Comparison of ENCODE assay signal across 8 cellular contexts in the genomic region with DNA sequence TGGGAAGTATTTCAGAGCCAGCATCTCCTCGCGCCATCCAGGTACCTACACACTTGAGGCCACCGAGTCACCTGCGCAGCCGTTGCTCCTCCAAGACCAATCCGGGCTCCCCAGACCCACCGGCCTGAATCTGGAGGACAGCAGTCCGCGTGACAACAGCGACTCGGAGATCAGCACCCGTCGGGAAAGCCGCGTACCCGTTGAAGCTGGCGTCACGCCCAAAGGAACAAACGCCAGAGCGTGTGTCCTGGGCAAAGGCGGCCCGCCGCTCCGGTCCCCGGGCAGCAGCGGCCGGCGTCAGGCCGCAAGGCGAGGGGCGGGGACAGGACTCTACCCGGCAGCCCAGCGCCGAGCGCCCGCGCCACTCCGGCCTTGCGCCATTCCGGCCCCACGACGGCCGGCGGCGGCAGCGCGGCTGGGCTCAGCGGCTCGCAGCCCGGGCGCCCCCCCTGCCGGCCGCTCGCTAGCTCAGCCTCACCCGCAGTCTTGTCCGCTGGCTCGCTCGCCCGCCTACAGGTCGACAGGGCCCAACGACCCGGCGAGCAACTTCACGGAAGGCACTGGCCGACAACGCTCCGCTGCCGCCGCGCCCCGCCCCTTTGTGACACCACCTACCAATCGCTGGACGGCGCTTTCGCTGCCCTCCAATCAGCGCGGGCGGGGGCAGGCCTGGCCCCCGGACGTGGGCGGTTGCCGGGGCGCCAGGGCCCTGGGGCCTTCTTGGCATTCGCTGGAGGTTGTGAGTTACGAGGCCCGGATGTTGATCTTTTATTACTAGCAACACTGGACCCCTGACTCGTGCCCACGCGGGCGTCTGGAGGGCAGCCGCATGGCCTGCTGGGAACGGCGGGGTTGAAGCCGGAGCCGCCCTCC. TPM values are rescaled to one million over a fixed set of nuclear protein-coding genes. Genes with fewer than 3 reads are reported as not detected.
A peak's percentile ranks its signal among the peaks of the same experiment; 100 is the strongest.
DNase-seq lines count a peak whose midpoint lies in the region; TF ChIP-seq lines count a peak whose summit lies in the region.

Gene ZFAND4, minus strand, starts transcription at position 572 of the 873 bp plus-strand sequence. CDS start 9,047 bp downstream, outside the sequence.

- H3K4ac ChIP-seq in H9 (ENCODE audit: low read depth, low read length): no peak within 1 kb of the TSS

- H2BK15ac ChIP-seq in H9 (ENCODE audit: low read depth, low read length): no peak within 1 kb of the TSS; the same call in 1 of the 2 replicates

- TF ChIP-seq CTCF in H9 (conservative IDR thresholded peaks at IDR 0.05): peak; percentile 68

- no peak within 1 kb of the TSS for H2BK120ac ChIP-seq in H9 (ENCODE audit: low read depth, low read length, poor library complexity, severe bottlenecking)

- no peak within 1 kb of the TSS for H2BK12ac ChIP-seq in H9 (ENCODE audit: insufficient read length, low read depth, low read length)

- intact Hi-C loops in activated naive CD4-positive, alpha-beta T cell treated with anti-CD3 and anti-CD28 coated beads for 36 hours (cut with micrococcal nuclease): loop anchor here (1.0 to 10.0 kb wide), 10 partner anchors 18 to 672 kb away; partner anchors contain the start of gene ZNF22

- H3K9me3 ChIP-seq in H9 (ENCODE audit: control insufficient read depth, low read depth, low read length): no peaks in the 10 kb centered on the region
- no peaks in the 10 kb centered on the region; the same call in 1 of the 2 replicates for H3K9me3 ChIP-seq in MG63

- CTCF ChIA-PET in activated naive CD4-positive, alpha-beta T cell treated with anti-CD3 and anti-CD28 coated beads for 36 hours (lab: Charles Lee): interaction anchor here (0.6 to 2.0 kb wide), 8 partner anchors 9 to 437 kb away, joined by 3 to 31 read pairs (median 4); no protein-coding TSS in a partner anchor

- peaks cover 0 to 3% (median 0%) of the 10 kb centered on the region in 3 experiments; a peak in 1 of 7 replicates for H3K36me3 Mint-ChIP-seq in H9 (ENCODE audit: insufficient read depth in 1 of 3, low read depth in 3 of 3)
- no peaks in the 10 kb centered on the region for H3K36me3 Mint-ChIP-seq in activated naive CD4-positive, alpha-beta T cell treated with anti-CD3 and anti-CD28 coated beads for 36 hours (ENCODE audit: low read depth)

- in situ Hi-C loops in SK-MEL-5 (cut with HindIII; ENCODE audit: low pct_unique_long_range_greater_than_20kb, low sequenced_read_pairs): no loop called here

- H3K79me1 ChIP-seq in H9 (ENCODE audit: insufficient read depth, low read depth, low read length, poor library complexity, severe bottlenecking): no peaks in the 10 kb centered on the region

- no peak within 1 kb of the TSS for H3T11ph ChIP-seq in H9 (ENCODE audit: low read length)

- peak within 1 kb of the TSS; percentile 82; the same call in 1 of the 2 replicates for H3K14ac ChIP-seq in H9 (ENCODE audit: insufficient read depth, low read length)

- peak within 1 kb of the TSS; percentile 75 for H3K9ac ChIP-seq in H9 (ENCODE audit: extremely low read depth, insufficient read length, low read length)

- no peaks in the 10 kb centered on the region for H4K20me1 ChIP-seq in H9 (ENCODE audit: control insufficient read depth, insufficient read depth, insufficient read length)

- no peak within 1 kb of the TSS for H4K91ac ChIP-seq in H9 (ENCODE audit: insufficient read length, low read depth, low read length)

- no CpG with 5 or more reads among the region's 95 CpGs for WGBS in H9 (ENCODE audit: extremely low coverage, insufficient read length, low lambda C conversion rate)

- H3K27ac ChIP-seq in H9 (ENCODE audit: insufficient read length, low read depth, low read length) (peak within 1 kb of the TSS; percentile 33), temporal lobe (ENCODE audit: low read depth, low read length) (peak within 1 kb of the TSS; percentile 46)

- H3K18ac ChIP-seq in H9 (ENCODE audit: insufficient read length, low read depth, low read length): peak within 1 kb of the TSS; percentile 92

- no peak within 1 kb of the TSS for H3K56ac ChIP-seq in H9 (ENCODE audit: insufficient read length, low read depth, low read length)

- peak; percentile 74 for DNase-seq in GF-D8 (lab: John Stamatoyannopoulos, UW)
- DNase-seq in H9: peak; percentile 99
- peak; percentile 98 for DNase-seq in MG63
- DNase-seq in SK-MEL-5 (ENCODE audit: low read depth, low spot score): peak; percentile 91
- DNase-seq in activated naive CD4-positive, alpha-beta T cell treated with anti-CD3 and anti-CD28 coated beads for 36 hours: peak; percentile 95
- peak; percentile 96 for DNase-seq in globus pallidus (ENCODE audit: low spot score)
- DNase-seq in occipital lobe (lab: John Stamatoyannopoulos, UW): peak; percentile 88

- H3K4me1 ChIP-seq in H9 (ENCODE audit: insufficient read depth, low read length): no peaks in the 10 kb centered on the region

- H3K4me2 ChIP-seq in H9 (ENCODE audit: insufficient read depth, insufficient read length, low read length): peak within 1 kb of the TSS; percentile 81

- H2AK5ac ChIP-seq in H9 (ENCODE audit: insufficient read length, low read length): no peak within 1 kb of the TSS

- no peak within 1 kb of the TSS for H2BK5ac ChIP-seq in H9 (ENCODE audit: insufficient read length, low read length)

- peak within 1 kb of the TSS; percentile 40 for H2AFZ ChIP-seq in H9 (ENCODE audit: low read length)

- no peaks in the 10 kb centered on the region; the same call in 1 of the 2 replicates for H3K79me2 ChIP-seq in H9 (ENCODE audit: insufficient read depth, low read length)

- H3K23ac ChIP-seq in H9 (ENCODE audit: insufficient read length, low read depth, low read length): no peak within 1 kb of the TSS

- peak within 1 kb of the TSS; percentile 83 to 89 (median 84) for H3K27ac Mint-ChIP-seq in H9
- peak within 1 kb of the TSS; percentile 73 for H3K27ac Mint-ChIP-seq in activated naive CD4-positive, alpha-beta T cell treated with anti-CD3 and anti-CD28 coated beads for 36 hours

- peak within 1 kb of the TSS; percentile 82 to 89 for H3K4me3 Mint-ChIP-seq in H9
- peak within 1 kb of the TSS; percentile 83 for H3K4me3 Mint-ChIP-seq in activated naive CD4-positive, alpha-beta T cell treated with anti-CD3 and anti-CD28 coated beads for 36 hours

- H3K9me3 Mint-ChIP-seq in H9: no peaks in the 10 kb centered on the region; a peak in 1 of 5 replicates
- H3K9me3 Mint-ChIP-seq in activated naive CD4-positive, alpha-beta T cell treated with anti-CD3 and anti-CD28 coated beads for 36 hours: no peaks in the 10 kb centered on the region

- H3K27me3 ChIP-seq in H9 (ENCODE audit: insufficient read depth, low read length): no peaks in the 10 kb centered on the region
- no peaks in the 10 kb centered on the region for H3K27me3 ChIP-seq in MG63

- H4K5ac ChIP-seq in H9 (ENCODE audit: insufficient read length, low read depth, low read length): no peak within 1 kb of the TSS

- H3K4me3 ChIP-seq in MG63: peak within 1 kb of the TSS; percentile 91

- no peaks in the 10 kb centered on the region for H3K36me3 ChIP-seq in MG63

- H3K27me3 Mint-ChIP-seq in H9 (ENCODE audit: low read depth): peaks cover 1% of the 10 kb centered on the region; the same call in 1 of the 2 replicates
- H3K27me3 Mint-ChIP-seq in activated naive CD4-positive, alpha-beta T cell treated with anti-CD3 and anti-CD28 coated beads for 36 hours (ENCODE audit: low read depth): no peaks in the 10 kb centered on the region

- H4K8ac ChIP-seq in H9 (replicated peaks; ENCODE audit: insufficient read length, low read depth, low read length): peak within 1 kb of the TSS; percentile 8

- H2BK20ac ChIP-seq in H9 (ENCODE audit: low read depth, low read length, poor library complexity, severe bottlenecking): no peak within 1 kb of the TSS

- peaks cover 9 to 18% of the 10 kb centered on the region in 2 experiments for H3K4me1 Mint-ChIP-seq in H9
- peaks cover 31% of the 10 kb centered on the region for H3K4me1 Mint-ChIP-seq in activated naive CD4-positive, alpha-beta T cell treated with anti-CD3 and anti-CD28 coated beads for 36 hours (ENCODE audit: low read depth)

- H3K23me2 ChIP-seq in H9 (ENCODE audit: insufficient read length, low read depth, low read length, poor library complexity, severe bottlenecking): peaks cover 11% of the 10 kb centered on the region

RNA-seq across cellular contexts. Expression of gene ZFAND4, which starts in this region (rescaled TPM):
- total RNA-seq in H9 (2021): 16.1 and 17.2 TPM in 2 replicates
- total RNA-seq in MG63 (2014; rRNA removed; shearing (Covaris generic); ENCODE audit: low replicate concordance): 3.1 and 13.7 TPM in 2 replicates
- total RNA-seq in SK-MEL-5 (2014; rRNA removed; shearing (Covaris generic)): 4.7 and 5.0 TPM in 2 replicates
- polyA plus RNA-seq in SK-MEL-5 (2015; cell fraction: cytosol; rRNA removed): 6.0 TPM in 2 replicates
- 4.3 and 5.9 TPM in 2 replicates for polyA plus RNA-seq in SK-MEL-5 (2015; cell fraction: nucleus; rRNA removed)
- 10 to 100 TPM; 13.3 to 14.7 TPM for total RNA-seq in activated naive CD4-positive, alpha-beta T cell treated with anti-CD3 and anti-CD28 coated beads for 36 hours
- total RNA-seq in occipital lobe: 12.2 TPM
- total RNA-seq in temporal lobe: 11.8 TPM

Comparison
In these comparisons a context has a peak if more than half of its experiments do, and no peak if none do; other contexts are left out.
1. Peak in every context shown above with its lines: DNase-seq, H3K4me3 ChIP-seq and H3K27ac ChIP-seq.